1 cellular context compared by ENCODE assay signal in the genomic region with DNA sequence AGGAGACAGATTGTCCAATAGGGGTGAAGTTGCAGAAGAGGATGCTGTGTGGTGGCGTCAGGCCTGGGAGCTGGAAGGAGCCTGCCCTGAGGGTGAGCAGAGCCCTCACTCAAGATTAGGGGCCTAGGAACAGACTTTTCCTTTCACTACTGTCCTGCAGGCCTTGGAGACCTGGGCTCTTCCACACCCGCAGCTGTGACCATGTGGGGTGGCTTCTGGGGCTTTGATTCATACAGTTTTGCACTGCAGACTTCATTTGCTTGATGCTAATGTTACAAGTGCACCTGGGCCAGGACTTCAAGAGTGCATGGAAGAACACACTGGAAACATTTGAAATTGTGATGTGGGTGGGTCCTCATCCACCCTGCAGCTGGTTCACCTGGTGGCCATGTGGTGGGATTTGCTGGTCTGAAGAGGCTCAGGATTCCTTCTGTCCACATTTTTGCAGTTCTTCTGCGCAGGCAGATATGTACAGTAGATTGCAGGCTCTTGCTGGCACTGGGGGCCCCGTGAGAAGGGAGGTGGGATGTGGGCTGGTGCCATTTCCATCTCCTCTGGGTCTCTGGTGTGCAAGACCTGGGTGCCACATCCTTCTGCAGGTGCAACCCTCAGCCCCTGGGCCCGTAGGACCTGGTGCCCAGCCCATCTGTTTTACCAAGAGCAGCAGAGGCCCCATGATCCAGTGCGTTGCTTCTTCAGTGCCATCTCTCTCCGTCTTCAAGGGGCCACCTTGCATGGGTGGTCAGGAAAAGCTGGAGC.
TF ChIP-seq lines count a peak whose summit lies in the region.

No MANE protein-coding gene starts in this region.

TF ChIP-seq in H1, 55 proteins besides CTCF, POLR2A, EP300 and RAD21:
- TF ChIP-seq RXRA (IDR thresholded peaks at IDR 0.05; ENCODE audit: insufficient read depth, low read depth, low read length) (no peak), SP2 (IDR thresholded peaks at IDR 0.05; ENCODE audit: low read length) (no peak)
